18 cellular contexts compared by ENCODE assay signal in genomic region chr20:36784116-36784515, GRCh38. TPM values are rescaled to one million over a fixed set of nuclear protein-coding genes. Genes with fewer than 3 reads are reported as not detected.
DNase-seq lines count a peak whose midpoint lies in the region; FAIRE-seq and TF ChIP-seq lines count a peak whose summit lies in the region.
"Had no signal": no experiment of that assay in that cellular context is flagged by ENCODE, and none has a peak within 500 bp of the region (broad histone marks: within the 10 kb centered on the region; RNA-seq: fewer than 3 reads in every experiment).

No MANE protein-coding gene starts in this region.

- no peaks in the 10 kb centered on the region for H3K9me3 ChIP-seq in left ventricle myocardium inferior (replicated peaks)
- no peaks in the 10 kb centered on the region for H3K9me3 ChIP-seq in kidney (ENCODE audit: control insufficient read depth in 1 of 2, low read length in 2 of 2)
- H3K9me3 ChIP-seq in sigmoid colon: no peaks in the 10 kb centered on the region
- no peaks in the 10 kb centered on the region for H3K9me3 ChIP-seq in effector memory CD4-positive, alpha-beta T cell (ENCODE audit: control insufficient read depth, low read length)
- H3K9me3 ChIP-seq: BLaER1 had no signal

- peak overlapping the region; percentile 57 for H3K27ac ChIP-seq in left ventricle myocardium inferior (replicated peaks)
- H3K27ac ChIP-seq in kidney (ENCODE audit: low read depth in 2 of 2, low read length in 2 of 2): no peak overlapping the region
- H3K27ac ChIP-seq in sigmoid colon: peak overlapping the region; percentile 15 to 65 (median 40)
- no peak overlapping the region for H3K27ac ChIP-seq in effector memory CD4-positive, alpha-beta T cell (ENCODE audit: insufficient read depth, low read length, poor library complexity, severe bottlenecking)
- H3K27ac ChIP-seq: BLaER1, HL-60 had no signal

- 96 to 97% methylated on average over 7 of the region's 7 CpGs for WGBS in sigmoid colon, 2 donors

- no peak overlapping the region for H3K27ac Mint-ChIP-seq in endothelial cell (ENCODE audit: unreplicated experiment)

- H3K9me3 Mint-ChIP-seq in endothelial cell (ENCODE audit: unreplicated experiment): no peaks in the 10 kb centered on the region
- H3K9me3 Mint-ChIP-seq: CD14-positive monocyte; CD4-positive, alpha-beta memory T cell had no signal

- peaks cover 31% of the 10 kb centered on the region for H3K36me3 Mint-ChIP-seq in endothelial cell (ENCODE audit: low read depth, unreplicated experiment)
- H3K36me3 Mint-ChIP-seq: CD4-positive, alpha-beta memory T cell had no signal

- intact Hi-C loops in left ventricle myocardium inferior (cut with micrococcal nuclease) (no loop called here), cardiac septum (cut with DNase I) (no loop called here), kidney (cut with DNase I) (no loop called here), sigmoid colon (cut with DNase I) (no loop called here)

- H3K27me3 ChIP-seq in left ventricle myocardium inferior (ENCODE audit: low read depth) (no peaks in the 10 kb centered on the region), sigmoid colon (no peaks in the 10 kb centered on the region)
- H3K27me3 ChIP-seq in effector memory CD4-positive, alpha-beta T cell (replicated peaks; ENCODE audit: control insufficient read depth, insufficient read depth, low read length, poor library complexity, severe bottlenecking): no peaks in the 10 kb centered on the region
- H3K27me3 ChIP-seq: BLaER1 had no signal

- TF ChIP-seq POLR2A in sigmoid colon (IDR thresholded peaks at IDR 0.05): no peak

- peaks cover 13% of the 10 kb centered on the region for H3K4me1 Mint-ChIP-seq in endothelial cell (ENCODE audit: unreplicated experiment)
- H3K4me1 Mint-ChIP-seq: CD14-positive monocyte; CD4-positive, alpha-beta memory T cell had no signal

- peaks cover 4% of the 10 kb centered on the region for H3K27me3 Mint-ChIP-seq in endothelial cell (ENCODE audit: unreplicated experiment)
- H3K27me3 Mint-ChIP-seq: CD4-positive, alpha-beta memory T cell had no signal

- H3K4me1 ChIP-seq in left ventricle myocardium inferior: peaks cover 21% of the 10 kb centered on the region
- H3K4me1 ChIP-seq in kidney (ENCODE audit: control insufficient read depth in 1 of 2, insufficient read depth in 1 of 2, low read depth in 1 of 2, low read length in 2 of 2): no peaks in the 10 kb centered on the region
- H3K4me1 ChIP-seq in sigmoid colon: peaks cover 0 to 18% (median 10%) of the 10 kb centered on the region in 4 donors
- H3K4me1 ChIP-seq in effector memory CD4-positive, alpha-beta T cell (ENCODE audit: control insufficient read depth, insufficient read depth, low read length, poor library complexity, severe bottlenecking): no peaks in the 10 kb centered on the region

- H3K4me3 ChIP-seq in left ventricle myocardium inferior: no peak overlapping the region
- H3K4me3 ChIP-seq in kidney (ENCODE audit: low read length in 2 of 2): no peak overlapping the region
- H3K4me3 ChIP-seq in sigmoid colon: no peak overlapping the region
- H3K4me3 ChIP-seq in effector memory CD4-positive, alpha-beta T cell (ENCODE audit: insufficient read depth, low read depth, low read length, poor library complexity, severe bottlenecking): no peak overlapping the region
- H3K4me3 ChIP-seq in foreskin fibroblast (ENCODE audit: low read depth in 1 of 2, low read length in 2 of 2): no peak overlapping the region
- H3K4me3 ChIP-seq: BLaER1 had no signal

- no peak for DNase-seq in left ventricle myocardium inferior
- no peak for DNase-seq in cardiac septum (ENCODE audit: low spot score)
- DNase-seq in endothelial cell (ENCODE audit: low spot score): no peak
- peak; percentile 65 for DNase-seq in kidney
- no peak for DNase-seq in sigmoid colon
- no peak for DNase-seq in effector memory CD4-positive, alpha-beta T cell
- no peak for DNase-seq in occipital lobe (lab: John Stamatoyannopoulos, UW)
- no peak for DNase-seq in foreskin fibroblast
- DNase-seq: 8988T; CD4-positive, alpha-beta memory T cell; DMS153; DMS79; GF-D8; HCEC 1CT had no signal

- TF ChIP-seq EP300 in sigmoid colon (IDR thresholded peaks at IDR 0.05): no peak

- H3K4me3 Mint-ChIP-seq in endothelial cell (ENCODE audit: unreplicated experiment): peak overlapping the region; percentile 80
- H3K4me3 Mint-ChIP-seq: CD14-positive monocyte; CD4-positive, alpha-beta memory T cell had no signal

- no peak for FAIRE-seq in kidney (lab: Jason Lieb, UNC)
- FAIRE-seq: H1 had no signal

- H3K36me3 ChIP-seq in left ventricle myocardium inferior: peaks cover 66% of the 10 kb centered on the region
- peaks cover 4 to 8% of the 10 kb centered on the region in 2 donors for H3K36me3 ChIP-seq in kidney (ENCODE audit: control insufficient read depth in 1 of 2, insufficient read depth in 2 of 2, low read length in 2 of 2)
- peaks cover 0 to 39% (median 17%) of the 10 kb centered on the region in 4 donors for H3K36me3 ChIP-seq in sigmoid colon
- H3K36me3 ChIP-seq in effector memory CD4-positive, alpha-beta T cell (ENCODE audit: control insufficient read depth, insufficient read depth, low read length): no peaks in the 10 kb centered on the region

- no peak for TF ChIP-seq CTCF in left ventricle myocardium inferior (IDR thresholded peaks at IDR 0.05; ENCODE audit: borderline replicate concordance)
- no peak for TF ChIP-seq CTCF in endothelial cell (IDR thresholded peaks at IDR 0.05; ENCODE audit: unreplicated experiment)
- TF ChIP-seq CTCF in kidney (IDR thresholded peaks at IDR 0.05; ENCODE audit: borderline replicate concordance, extremely low read depth, insufficient read depth): no peak
- no peak for TF ChIP-seq CTCF in sigmoid colon (IDR thresholded peaks at IDR 0.05)
- TF ChIP-seq CTCF in foreskin fibroblast (IDR thresholded peaks at IDR 0.05; ENCODE audit: low read depth, low read length): no peak

- no peak overlapping the region for H3K9ac ChIP-seq in kidney (ENCODE audit: low read length in 2 of 2)
- H3K9ac ChIP-seq: BLaER1 had no signal

RNA-seq across cellular contexts. Expression of gene DSN1, which starts 10.6 kb away (rescaled TPM):
- total RNA-seq in left ventricle myocardium inferior: 4.8 TPM
- total RNA-seq in cardiac septum: 3.8 TPM
- 12.8 TPM for total RNA-seq in endothelial cell (ENCODE audit: unreplicated experiment)
- 8.3 TPM for total RNA-seq in kidney
- polyA plus RNA-seq in kidney (ENCODE audit: insufficient read depth, low read depth, low replicate concordance): 6.0 TPM
- total RNA-seq in sigmoid colon: 1 to 10 TPM; 4.4 to 6.4 (median 5.5) TPM
- polyA plus RNA-seq in sigmoid colon: 10 to 100 TPM in 2 of 3 donors, 1 to 10 TPM in 1; 7.8 to 11.7 (median 11.6) TPM
- total RNA-seq in occipital lobe: 4.7 TPM

RNA-seq across cellular contexts. Expression of gene NDRG3, which starts 38.2 kb away (rescaled TPM):
- 34.4 TPM for total RNA-seq in left ventricle myocardium inferior
- 32.1 TPM for total RNA-seq in cardiac septum
- 14.2 TPM for total RNA-seq in endothelial cell (ENCODE audit: unreplicated experiment)
- total RNA-seq in kidney: 25.3 TPM
- 26.4 TPM for polyA plus RNA-seq in kidney (ENCODE audit: insufficient read depth, low read depth, low replicate concordance)
- 10 to 100 TPM; 28.5 to 38.9 (median 31.5) TPM for total RNA-seq in sigmoid colon
- polyA plus RNA-seq in sigmoid colon: 10 to 100 TPM; 21.6 to 32.1 (median 25.9) TPM
- total RNA-seq in occipital lobe: 43.7 TPM

Comparison
In these comparisons a context has a peak if more than half of its experiments do, and no peak if none do; other contexts are left out.
1. H3K27ac ChIP-seq: peak in left ventricle myocardium inferior (single experiment) and sigmoid colon (4 of 4); none in kidney (0 of 2) and effector memory CD4-positive, alpha-beta T cell (single experiment).